8 cellular contexts compared by ENCODE assay signal in the genomic region with DNA sequence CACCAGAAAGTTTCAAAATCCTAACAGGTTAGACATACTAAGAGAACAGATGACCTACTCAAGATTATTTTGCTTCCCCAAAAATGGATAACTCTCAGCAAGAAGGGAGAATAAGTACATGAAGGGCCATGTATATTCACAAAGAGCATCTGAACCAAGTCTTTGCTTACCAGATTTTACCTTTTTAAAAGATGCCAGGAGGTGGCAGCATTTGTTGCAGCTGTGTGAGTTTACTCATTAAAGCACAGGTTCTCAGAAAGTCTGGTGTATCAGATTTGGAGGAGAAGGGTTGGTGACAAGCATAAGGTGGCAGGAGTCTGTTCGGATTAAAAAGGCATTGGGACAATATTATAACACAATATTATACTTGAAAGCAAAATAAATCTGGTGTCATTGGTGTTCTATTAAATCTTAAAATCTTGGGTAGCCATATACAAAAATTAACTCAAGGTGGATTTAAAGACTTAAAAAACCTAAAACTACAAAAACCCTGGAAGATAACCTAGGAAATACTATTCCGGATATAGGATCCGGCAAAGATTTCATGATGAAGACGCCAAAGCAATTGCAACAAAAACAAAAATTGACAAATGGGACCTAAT. TPM values are rescaled to one million over a fixed set of nuclear protein-coding genes. Genes with fewer than 3 reads are reported as not detected.
DNase-seq lines count a peak whose midpoint lies in the region; ATAC-seq and TF ChIP-seq lines count a peak whose summit lies in the region.

No MANE protein-coding gene starts in this region.

- no peak overlapping the region for H3K14ac ChIP-seq in IMR-90 (replicated peaks; ENCODE audit: low read depth, low read length)

- H3K79me1 ChIP-seq in IMR-90 (ENCODE audit: low read depth in 1 of 2, low read length in 2 of 2), result no peaks in the 10 kb centered on the region

- no peaks in the 10 kb centered on the region for H3K9me3 Mint-ChIP-seq in activated naive CD4-positive, alpha-beta T cell treated with anti-CD3 and anti-CD28 coated beads for 36 hours
- H3K9me3 Mint-ChIP-seq in glutamatergic neuron (ENCODE audit: unreplicated experiment), result no peaks in the 10 kb centered on the region

- no peak overlapping the region for H2BK15ac ChIP-seq in IMR-90 (ENCODE audit: low read depth, low read length)

- no peaks in the 10 kb centered on the region for H3K9me1 ChIP-seq in IMR-90 (ENCODE audit: insufficient read depth, low read length)

- no peak overlapping the region for H2BK20ac ChIP-seq in IMR-90 (ENCODE audit: low read depth, low read length)

- no peak overlapping the region for H2AK5ac ChIP-seq in IMR-90 (ENCODE audit: low read depth, low read length)

- POLR2A ChIA-PET in IMR-90 (lab: Charles Lee; ENCODE audit: unreplicated experiment), result no interaction called here
- POLR2A ChIA-PET in OCI-LY7 (lab: Charles Lee), result no interaction called here

- H3K18ac ChIP-seq in IMR-90 (ENCODE audit: low read depth, low read length), result no peak overlapping the region

- TF ChIP-seq CTCF in GM20000 (IDR thresholded peaks at IDR 0.05; ENCODE audit: extremely low read depth, missing control alignments), result peak; percentile 46
- peak; percentile 70 for TF ChIP-seq CTCF in IMR-90 (conservative IDR thresholded peaks at IDR 0.05; ENCODE audit: low read depth, low read length)
- TF ChIP-seq CTCF in OCI-LY7 (conservative IDR thresholded peaks at IDR 0.05; ENCODE audit: low read length), result peak; percentile 87
- peak; percentile 44 for TF ChIP-seq CTCF in glutamatergic neuron (IDR thresholded peaks at IDR 0.05; ENCODE audit: partially characterized antibody, unreplicated experiment)

- no peak overlapping the region for H2BK120ac ChIP-seq in IMR-90 (ENCODE audit: low read depth, low read length)

- no peak for TF ChIP-seq POLR2A in IMR-90 (IDR thresholded peaks at IDR 0.05; ENCODE audit: low read depth, low read length)

- 80% methylated on average over 1 of the region's 4 CpGs; no CpG with 5 or more reads in 1 of the 2 experiments for WGBS in IMR-90 (ENCODE audit: extremely low coverage in 2 of 2, insufficient read length in 1 of 2), 2 experiments

- ATAC-seq in IMR-90 (ENCODE audit: low read depth) (peak; percentile 68), sciatic nerve (peak; percentile 66), HG03039 (IDR thresholded peaks at IDR 0.05; ENCODE audit: unreplicated experiment) (no peak)

- H3K36me3 ChIP-seq in IMR-90 (ENCODE audit: control insufficient read depth, insufficient read depth, low read length) (no peaks in the 10 kb centered on the region), OCI-LY7 (ENCODE audit: insufficient read depth, low read length) (no peaks in the 10 kb centered on the region)

- no TSS peak for BruUV-seq in IMR-90 (replicated peaks; lab: Mats Ljungman, UMichigan)
- no TSS peak for BruUV-seq in OCI-LY7 (replicated peaks; lab: Mats Ljungman, UMichigan)

- H3K4me1 ChIP-seq in IMR-90 (ENCODE audit: control insufficient read depth, insufficient read depth, low read length) (no peaks in the 10 kb centered on the region), OCI-LY7 (ENCODE audit: insufficient read depth, low read length, poor library complexity, severe bottlenecking) (no peaks in the 10 kb centered on the region)

- TF ChIP-seq RAD21 in IMR-90 (IDR thresholded peaks at IDR 0.05; ENCODE audit: low read length), result peak; percentile 82

- H3K9ac ChIP-seq in IMR-90 (ENCODE audit: low read depth, low read length), result no peak overlapping the region

- CTCF ChIA-PET in IMR-90 (lab: Yijun Ruan, JAX) (no interaction called here), OCI-LY7 (lab: Charles Lee; ENCODE audit: unreplicated experiment) (no interaction called here)
- CTCF ChIA-PET in activated naive CD4-positive, alpha-beta T cell treated with anti-CD3 and anti-CD28 coated beads for 36 hours (lab: Charles Lee), result interaction anchor here (1.0 to 2.7 kb wide), 7 partner anchors 10 to 642 kb away, joined by 3 to 14 read pairs (median 6); no protein-coding TSS in a partner anchor

- H2AK9ac ChIP-seq in IMR-90 (replicated peaks; ENCODE audit: low read depth, low read length, poor library complexity), result no peak overlapping the region

- H3K4me3 Mint-ChIP-seq in activated naive CD4-positive, alpha-beta T cell treated with anti-CD3 and anti-CD28 coated beads for 36 hours, result no peak overlapping the region
- H3K4me3 Mint-ChIP-seq in glutamatergic neuron (ENCODE audit: unreplicated experiment), result no peak overlapping the region

- H4K20me1 ChIP-seq in IMR-90 (ENCODE audit: insufficient read depth, low read length), result no peaks in the 10 kb centered on the region
- no peaks in the 10 kb centered on the region for H4K20me1 ChIP-seq in OCI-LY7 (ENCODE audit: insufficient read depth, low read length)

- H3K9me3 ChIP-seq in IMR-90 (ENCODE audit: control insufficient read depth, insufficient read depth, low read length) (no peaks in the 10 kb centered on the region), OCI-LY7 (ENCODE audit: low read length) (no peaks in the 10 kb centered on the region)

- no peaks in the 10 kb centered on the region for H3K27me3 Mint-ChIP-seq in activated naive CD4-positive, alpha-beta T cell treated with anti-CD3 and anti-CD28 coated beads for 36 hours (ENCODE audit: low read depth)
- peaks cover 2% of the 10 kb centered on the region for H3K27me3 Mint-ChIP-seq in glutamatergic neuron (ENCODE audit: unreplicated experiment)

- DNase-seq in D341Med (ENCODE audit: low spot score) (peak; percentile 54), GM20000 (ENCODE audit: low spot score) (peak; percentile 51), IMR-90 (peak; percentile 64), OCI-LY7 (ENCODE audit: low spot score) (peak; percentile 68), glutamatergic neuron (no peak), sciatic nerve (ENCODE audit: low spot score) (no peak)
- DNase-seq in activated naive CD4-positive, alpha-beta T cell treated with anti-CD3 and anti-CD28 coated beads for 36 hours, result peak; percentile 76

- H3K4ac ChIP-seq in IMR-90 (ENCODE audit: low read depth, low read length), result no peak overlapping the region

- intact Hi-C loops in IMR-90 (cut with micrococcal nuclease), result loop anchor here (1.0 to 5.0 kb wide), 6 partner anchors 52 to 649 kb away; partner anchors contain the start of genes BDH2 and NFKB1
- intact Hi-C loops in OCI-LY7 (cut with micrococcal nuclease; ENCODE audit: unreplicated experiment), result loop anchor here (1.0 to 2.0 kb wide), 3 partner anchors 175 to 641 kb away; no protein-coding TSS in a partner anchor
- intact Hi-C loops in activated naive CD4-positive, alpha-beta T cell treated with anti-CD3 and anti-CD28 coated beads for 36 hours (cut with micrococcal nuclease), result loop anchor here (1.0 to 2.0 kb wide), 7 partner anchors 53 to 649 kb away; partner anchors contain the start of genes BDH2 and UBE2D3
- intact Hi-C loops in sciatic nerve (cut with DNase I), result loop anchor here (10.0 kb wide), 1 partner anchor 165 kb away; no protein-coding TSS in a partner anchor

- H2AFZ ChIP-seq in IMR-90 (replicated peaks; ENCODE audit: low read length, poor library complexity) (no peak overlapping the region), OCI-LY7 (ENCODE audit: low read length) (no peak overlapping the region)

- H3K4me2 ChIP-seq in IMR-90 (ENCODE audit: low read depth, low read length) (no peak overlapping the region), OCI-LY7 (ENCODE audit: low read length) (no peak overlapping the region)

- H3K9me2 ChIP-seq in OCI-LY7 (ENCODE audit: insufficient read depth, low read length), result no peaks in the 10 kb centered on the region

- H3K27ac Mint-ChIP-seq in activated naive CD4-positive, alpha-beta T cell treated with anti-CD3 and anti-CD28 coated beads for 36 hours, result no peak overlapping the region
- H3K27ac Mint-ChIP-seq in glutamatergic neuron (ENCODE audit: unreplicated experiment), result no peak overlapping the region

- H3K4me3 ChIP-seq in IMR-90 (ENCODE audit: insufficient read depth, low read depth, low read length), result no peak overlapping the region
- no peak overlapping the region for H3K4me3 ChIP-seq in OCI-LY7 (ENCODE audit: low read depth, low read length, poor library complexity, severe bottlenecking)

- no peak overlapping the region for H4K5ac ChIP-seq in IMR-90 (ENCODE audit: low read depth, low read length)

- no peak overlapping the region for H3K56ac ChIP-seq in IMR-90 (ENCODE audit: extremely low read depth, insufficient read depth, low read length)

- no peaks in the 10 kb centered on the region for H3K79me2 ChIP-seq in OCI-LY7 (ENCODE audit: insufficient read depth, low read depth, low read length)

- H3K27ac ChIP-seq in IMR-90 (ENCODE audit: insufficient read depth, low read length), result no peak overlapping the region
- H3K27ac ChIP-seq in OCI-LY7 (ENCODE audit: low read depth, low read length, poor library complexity, severe bottlenecking), result no peak overlapping the region

- no peaks in the 10 kb centered on the region for H3K36me3 Mint-ChIP-seq in activated naive CD4-positive, alpha-beta T cell treated with anti-CD3 and anti-CD28 coated beads for 36 hours (ENCODE audit: low read depth)
- no peaks in the 10 kb centered on the region for H3K36me3 Mint-ChIP-seq in glutamatergic neuron (ENCODE audit: unreplicated experiment)

- H3K4me1 Mint-ChIP-seq in activated naive CD4-positive, alpha-beta T cell treated with anti-CD3 and anti-CD28 coated beads for 36 hours (ENCODE audit: low read depth), result peaks cover 18% of the 10 kb centered on the region
- no peaks in the 10 kb centered on the region for H3K4me1 Mint-ChIP-seq in glutamatergic neuron (ENCODE audit: low read depth, unreplicated experiment)

- H3K23ac ChIP-seq in IMR-90 (ENCODE audit: low read depth, low read length), result no peak overlapping the region

- H2BK5ac ChIP-seq in IMR-90 (ENCODE audit: low read depth, low read length, poor library complexity, severe bottlenecking), result no peak overlapping the region

- dilution Hi-C loops in IMR-90 (cut with HindIII; ENCODE audit: low sequenced_read_pairs, unreplicated experiment), result no loop called here

- in situ Hi-C loops in IMR-90 (cut with MboI; ENCODE audit: low sequenced_read_pairs), result loop anchor here (5.0 to 10.0 kb wide), 3 partner anchors 155 to 645 kb away; partner anchors contain the start of genes BDH2 and SLC9B1

- no peak overlapping the region for H4K91ac ChIP-seq in IMR-90 (ENCODE audit: insufficient read depth, low read depth, low read length)

- H4K8ac ChIP-seq in IMR-90 (ENCODE audit: low read depth in 2 of 2, low read length in 2 of 2), result no peak overlapping the region

- H3K27me3 ChIP-seq in IMR-90 (ENCODE audit: control insufficient read depth, insufficient read depth, low read length), result no peaks in the 10 kb centered on the region

TF ChIP-seq in IMR-90, 13 proteins besides CTCF, POLR2A, EP300 and RAD21 (continues in another document):
- TF ChIP-seq SMC3 (IDR thresholded peaks at IDR 0.05; ENCODE audit: low read depth, low read length) (peak; percentile 78), BHLHE40 (IDR thresholded peaks at IDR 0.05; ENCODE audit: low read depth, low read length) (no peak)

RNA-seq across cellular contexts. Expression of gene NFKB1, which starts 51.3 kb away (rescaled TPM):
- total RNA-seq in IMR-90 (2012; rRNA removed) (23.6 and 24.6 TPM in 2 replicates), OCI-LY7 (2022) (47.8 and 53.0 TPM in 2 replicates), glutamatergic neuron (ENCODE audit: unreplicated experiment) (3.2 TPM), sciatic nerve (41.9 TPM)
- 16.3 and 19.8 TPM in 2 replicates for polyA plus RNA-seq in IMR-90 (2012; rRNA removed)
- 11.9 and 13.2 TPM in 2 replicates for polyA plus RNA-seq in IMR-90 (2012; cell fraction: cytosol; rRNA removed)
- 18.9 and 34.9 TPM in 2 replicates for polyA plus RNA-seq in IMR-90 (2012; cell fraction: nucleus; rRNA removed; ENCODE audit: low replicate concordance)
- 20.7 and 23.1 TPM in 2 replicates for total RNA-seq in OCI-LY7 (2014; rRNA removed; shearing (Covaris generic))
- total RNA-seq in activated naive CD4-positive, alpha-beta T cell treated with anti-CD3 and anti-CD28 coated beads for 36 hours, result 100 to 1,000 TPM; 121 to 134 TPM

Comparison
In these comparisons a context has a peak if more than half of its experiments do, and no peak if none do; other contexts are left out.
1. DNase-seq: peak in D341Med (single experiment), GM20000 (single experiment), IMR-90 (single experiment), OCI-LY7 (single experiment) and activated naive CD4-positive, alpha-beta T cell treated with anti-CD3 and anti-CD28 coated beads for 36 hours (single experiment); none in glutamatergic neuron (single experiment) and sciatic nerve (single experiment).
2. Peak in every context shown above with its lines, with median percentiles within 50 percentile points of each other: CTCF ChIP-seq.